In the genomic region with DNA sequence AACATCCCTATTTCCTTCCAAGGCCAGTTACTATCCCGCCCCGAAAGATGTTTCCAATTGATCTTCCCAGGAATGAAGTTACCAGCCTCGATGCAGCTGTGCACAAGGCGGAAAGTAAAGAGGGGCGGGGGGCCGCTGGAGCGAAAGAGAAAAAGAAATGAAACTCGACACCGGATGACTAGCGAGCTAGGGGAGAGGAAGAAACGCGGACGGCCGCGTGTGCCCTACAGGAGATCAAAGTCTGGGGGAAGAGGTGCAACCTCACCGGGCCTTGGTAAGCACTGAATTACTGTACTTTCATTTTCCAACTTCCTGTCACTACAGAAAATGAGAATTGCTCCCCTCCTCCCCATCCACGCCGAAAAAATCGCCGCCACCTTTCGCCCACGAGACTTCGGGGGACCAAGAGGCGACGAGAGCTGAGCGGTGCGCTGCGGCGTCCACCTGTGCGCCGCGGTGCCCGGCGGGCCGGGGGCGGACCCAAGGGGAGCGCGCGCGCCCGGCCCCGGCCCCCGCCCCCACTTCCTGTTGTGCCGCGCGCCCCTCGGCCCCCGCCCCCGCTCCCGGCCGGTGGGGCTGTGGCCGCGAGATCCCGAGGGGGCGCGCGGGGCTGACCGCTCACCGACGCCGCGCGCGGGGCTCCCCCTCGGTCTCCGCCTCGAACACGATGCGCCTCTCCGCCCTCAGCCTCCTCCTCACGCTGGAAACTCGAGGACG, we compare ENCODE assay signal across 8 cellular contexts. TPM values are rescaled to one million over a fixed set of nuclear protein-coding genes. Genes with fewer than 3 reads are reported as not detected.
A peak's percentile ranks its signal among the peaks of the same experiment; 100 is the strongest.
DNase-seq lines count a peak whose midpoint lies in the region; ATAC-seq and TF ChIP-seq lines count a peak whose summit lies in the region.

No MANE protein-coding gene starts in this region.

- peaks cover 30 to 48% (median 38%) of the 10 kb centered on the region in 10 experiments for H3K4me1 ChIP-seq in BLaER1 treated with 17β-estradiol and CSF1 and Interleukin-3, amounts not matched to agents 10 nM and 100 nM
- H3K4me1 ChIP-seq in colonic mucosa, result no peaks in the 10 kb centered on the region

- intact Hi-C loops in colonic mucosa (cut with DNase I), result loop anchor here (5.0 kb wide), 1 partner anchor 104 kb away; no protein-coding TSS in a partner anchor

- peak overlapping the region; percentile 65 to 90 (median 84) for H3K4me3 ChIP-seq in BLaER1 treated with 17β-estradiol and CSF1 and Interleukin-3, amounts not matched to agents 10 nM and 100 nM
- peak overlapping the region; percentile 56 for H3K4me3 ChIP-seq in colonic mucosa

- H3K4me2 ChIP-seq in BLaER1 treated with 17β-estradiol and CSF1 and Interleukin-3, amounts not matched to agents 10 nM and 100 nM, result peak overlapping the region; percentile 77 to 93 (median 88)

- peak; percentile 52 for ATAC-seq in GM19351 (IDR thresholded peaks at IDR 0.05; ENCODE audit: unreplicated experiment)
- ATAC-seq in HG03469 (IDR thresholded peaks at IDR 0.05; ENCODE audit: unreplicated experiment), result peak; percentile 44
- ATAC-seq in left lobe of liver, result peak; percentile 61

- peak overlapping the region; percentile 93 to 99 (median 98) for H3K27ac ChIP-seq in BLaER1 treated with 17β-estradiol and CSF1 and Interleukin-3, amounts not matched to agents 10 nM and 100 nM
- peak overlapping the region; percentile 86 for H3K27ac ChIP-seq in colonic mucosa

- no peaks in the 10 kb centered on the region for H3K27me3 ChIP-seq in BLaER1 treated with 17β-estradiol and CSF1 and Interleukin-3, amounts not matched to agents 10 nM and 100 nM
- no peaks in the 10 kb centered on the region for H3K27me3 ChIP-seq in colonic mucosa

- peak overlapping the region; percentile 97 to 99 (median 98) for H3K9ac ChIP-seq in BLaER1 treated with 17β-estradiol and CSF1 and Interleukin-3, amounts not matched to agents 10 nM and 100 nM
- H3K9ac ChIP-seq in colonic mucosa (ENCODE audit: low read depth in 2 of 2, low read length in 2 of 2), result peak overlapping the region; percentile 89 to 95

- peaks cover 0 to 24% (median 16%) of the 10 kb centered on the region in 11 experiments; a peak in 13 of 22 replicates for H3K36me3 ChIP-seq in BLaER1 treated with 17β-estradiol and CSF1 and Interleukin-3, amounts not matched to agents 10 nM and 100 nM
- H3K36me3 ChIP-seq in colonic mucosa, result no peaks in the 10 kb centered on the region

- no peaks in the 10 kb centered on the region for H3K9me3 ChIP-seq in BLaER1 treated with 17β-estradiol and CSF1 and Interleukin-3, amounts not matched to agents 10 nM and 100 nM (replicated peaks in 1 of 11)
- H3K9me3 ChIP-seq in colonic mucosa, result no peaks in the 10 kb centered on the region

- peaks cover 12 to 49% (median 41%) of the 10 kb centered on the region in 11 experiments; a peak in 19 of 22 replicates for H4K20me1 ChIP-seq in BLaER1 treated with 17β-estradiol and CSF1 and Interleukin-3, amounts not matched to agents 10 nM and 100 nM

- no peak for TF ChIP-seq CTCF in colonic mucosa (IDR thresholded peaks at IDR 0.05)

- DNase-seq in NCI-H524 treated with DMSO at 0.1 percent for 48 hours (lab: John Stamatoyannopoulos, UW) (peak; percentile 32), colonic mucosa (peak; percentile 78), left lobe of liver (ENCODE audit: low spot score) (peak; percentile 79)
- peak; percentile 90 for DNase-seq in activated CD4-positive, alpha-beta T cell treated with anti-CD3 and anti-CD28 coated beads for 48 hours
- DNase-seq in stimulated activated CD4-positive, alpha-beta T cell treated with anti-CD3 and anti-CD28 coated beads, Interleukin-2, amount 100 ng/mL, for 48 hours, result peak; percentile 68

RNA-seq across cellular contexts. Expression of a gene that starts 0.6 kb away (rescaled TPM):
- total RNA-seq in colonic mucosa (10 to 100 TPM; 30.5 to 37.6 TPM), left lobe of liver (29.9 TPM)

RNA-seq across cellular contexts. Expression of a gene that starts 49.1 kb away (rescaled TPM):
- total RNA-seq in colonic mucosa, result 10 to 100 TPM; 17.9 to 29.6 TPM
- 21.2 TPM for total RNA-seq in left lobe of liver

Comparison
In these comparisons a context has a peak if more than half of its experiments do, and no peak if none do; other contexts are left out.
1. Peak in every context shown above with its lines: DNase-seq, ATAC-seq, H3K4me3 ChIP-seq and H3K27ac ChIP-seq.
2. DNase-seq: peak in every context shown above with its lines; median percentile 90 in activated CD4-positive, alpha-beta T cell treated with anti-CD3 and anti-CD28 coated beads for 48 hours; 79 in left lobe of liver; 78 in colonic mucosa; 68 in stimulated activated CD4-positive, alpha-beta T cell treated with anti-CD3 and anti-CD28 coated beads, Interleukin-2, amount 100 ng/mL, for 48 hours; 32 in NCI-H524 treated with DMSO at 0.1 percent for 48 hours.